1 cellular context compared by ENCODE assay signal in the genomic region with DNA sequence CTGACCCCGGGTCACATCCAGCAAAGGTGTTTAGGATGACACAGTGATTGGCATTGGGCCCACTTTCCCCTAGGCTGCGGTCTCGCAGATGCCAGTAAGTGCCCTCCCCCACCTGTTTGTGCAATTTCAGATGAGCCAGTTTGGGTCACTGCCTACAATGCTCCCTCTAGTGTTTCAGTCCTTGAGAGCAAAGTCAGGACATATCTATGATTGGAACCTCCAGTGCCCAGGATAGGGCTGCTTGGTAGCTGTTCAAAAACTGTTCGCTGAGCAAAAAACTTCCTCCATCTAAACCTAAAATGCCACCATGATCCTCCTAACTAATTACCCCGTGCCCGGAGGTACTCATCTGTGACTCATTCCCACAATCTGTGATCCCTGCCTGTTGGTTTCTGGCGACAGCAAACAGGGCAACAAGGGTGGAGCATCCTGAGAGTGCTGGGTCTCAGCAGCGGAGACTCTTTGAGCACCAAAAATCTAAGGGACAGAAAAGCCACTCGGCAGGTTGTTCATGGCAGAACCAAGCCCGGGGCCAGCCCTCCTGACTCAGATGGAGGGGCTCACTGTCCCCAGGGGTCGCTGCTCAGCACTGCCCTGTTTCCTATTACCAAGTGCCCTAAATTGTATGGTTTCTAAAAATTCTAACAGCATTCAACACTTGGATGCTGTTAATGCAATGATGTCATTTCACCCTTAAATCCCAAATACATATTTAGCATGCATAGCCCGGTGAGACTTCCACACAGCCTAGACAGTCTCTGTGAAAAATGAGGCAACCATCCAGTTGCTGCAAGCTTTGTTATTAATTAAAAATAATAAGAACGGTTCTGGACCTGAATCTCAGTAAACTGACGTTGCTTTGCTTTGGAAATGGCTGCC.
TF ChIP-seq lines count a peak whose summit lies in the region.

No MANE protein-coding gene starts in this region.

TF ChIP-seq in IMR-90, 13 proteins besides CTCF, POLR2A, EP300 and RAD21 (continued from another document):
- no peak for TF ChIP-seq ELK1 (IDR thresholded peaks at IDR 0.05; ENCODE audit: borderline replicate concordance, low read depth, low read length)
- TF ChIP-seq RFX5 (IDR thresholded peaks at IDR 0.05; ENCODE audit: low read depth, low read length), result no peak
- TF ChIP-seq, protein P1, sequence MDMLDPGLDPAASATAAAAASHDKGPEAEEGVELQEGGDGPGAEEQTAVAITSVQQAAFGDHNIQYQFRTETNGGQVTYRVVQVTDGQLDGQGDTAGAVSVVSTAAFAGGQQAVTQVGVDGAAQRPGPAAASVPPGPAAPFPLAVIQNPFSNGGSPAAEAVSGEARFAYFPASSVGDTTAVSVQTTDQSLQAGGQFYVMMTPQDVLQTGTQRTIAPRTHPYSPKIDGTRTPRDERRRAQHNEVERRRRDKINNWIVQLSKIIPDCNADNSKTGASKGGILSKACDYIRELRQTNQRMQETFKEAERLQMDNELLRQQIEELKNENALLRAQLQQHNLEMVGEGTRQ (IDR thresholded peaks at IDR 0.05; ENCODE audit: low read depth, low read length), result no peak
- TF ChIP-seq CHD1 (IDR thresholded peaks at IDR 0.05; ENCODE audit: low read depth, low read length), result no peak
- no peak for TF ChIP-seq NFE2L2 (IDR thresholded peaks at IDR 0.05; ENCODE audit: low read depth, low read length)
- TF ChIP-seq MAZ (IDR thresholded peaks at IDR 0.05; ENCODE audit: borderline replicate concordance, low read depth, low read length), result no peak
- TF ChIP-seq BHLHE40 (IDR thresholded peaks at IDR 0.05; ENCODE audit: low read depth, low read length), result no peak
- TF ChIP-seq MXI1 (IDR thresholded peaks at IDR 0.05; ENCODE audit: borderline replicate concordance, low read depth, low read length), result no peak
